Comparison of ENCODE assay signal across 1 cellular context in genomic region chr5:176578391-176578808, GRCh38.
A peak's percentile ranks its signal among the peaks of the same experiment; 100 is the strongest.
TF ChIP-seq lines count a peak whose summit lies in the region.

No MANE protein-coding gene starts in this region.

TF ChIP-seq in GM12878, 131 proteins besides CTCF, POLR2A, EP300 and RAD21:
- TF ChIP-seq PAX8 (IDR thresholded peaks at IDR 0.05), result no peak
- 0 out of 2 replicates have a peak, but pooled peaks have one; percentile 14 for TF ChIP-seq RUNX3 (IDR thresholded peaks at IDR 0.05; ENCODE audit: low read length)
- no peak for TF ChIP-seq NFYA (IDR thresholded peaks at IDR 0.05; ENCODE audit: borderline replicate concordance, low read depth, low read length)
- peak; percentile 92 for TF ChIP-seq ZBTB33 (IDR thresholded peaks at IDR 0.05)
- no peak for TF ChIP-seq SKIL (IDR thresholded peaks at IDR 0.05; ENCODE audit: low read depth, poor library complexity, severe bottlenecking)
- TF ChIP-seq SMC3 (IDR thresholded peaks at IDR 0.05; ENCODE audit: borderline replicate concordance, low read length), result peak; percentile 32; the same call in 1 of the 2 replicates
